ENCODE assay signal across 14 cellular contexts in genomic region chr19:1017906-1018305, GRCh38. TPM values are rescaled to one million over a fixed set of nuclear protein-coding genes. Genes with fewer than 3 reads are reported as not detected.
A peak's percentile ranks its signal among the peaks of the same experiment; 100 is the strongest.
DNase-seq lines count a peak whose midpoint lies in the region; ATAC-seq and TF ChIP-seq lines count a peak whose summit lies in the region.
"Had no signal": no experiment of that assay in that cellular context is flagged by ENCODE, and none has a peak within 500 bp of the region (broad histone marks: within the 10 kb centered on the region; RNA-seq: fewer than 3 reads in every experiment).

No MANE protein-coding gene starts in this region.

- no peak for ATAC-seq in stimulated activated memory B cell treated with anti-CD40 and anti-IgM and Interleukin-4, amounts not matched to agents 10 μg/mL and 1 μg/mL and 100 μg/mL, for 72 hours
- no peak for ATAC-seq in HG03280 (IDR thresholded peaks at IDR 0.05; ENCODE audit: unreplicated experiment)

- H3K36me3 ChIP-seq in Peyer's patch (peaks cover 0 to 28% (median 0%) of the 10 kb centered on the region in 3 donors), esophagus squamous epithelium (peaks cover 7 to 25% (median 14%) of the 10 kb centered on the region in 3 donors)

- H3K4me1 Mint-ChIP-seq in activated CD4-positive, alpha-beta T cell treated with anti-CD3 and anti-CD28 coated beads, Interleukin-2, amount 10 ng/mL, durations not matched to agents 24 days and 14 days, result peaks cover 24% of the 10 kb centered on the region
- H3K4me1 Mint-ChIP-seq in stimulated activated memory B cell treated with anti-CD40 and anti-IgM and Interleukin-4, amounts not matched to agents 10 μg/mL and 1 μg/mL and 100 μg/mL, for 72 hours, result peaks cover 65% of the 10 kb centered on the region

- WGBS in esophagus squamous epithelium, 2 donors, result 86 to 100% methylated on average over 1 to 6 of the region's 9 CpGs

- TF ChIP-seq CTCF in Peyer's patch (IDR thresholded peaks at IDR 0.05), result no peak
- no peak for TF ChIP-seq CTCF in esophagus squamous epithelium (IDR thresholded peaks at IDR 0.05)

- no peak for DNase-seq in activated CD4-positive, alpha-beta T cell treated with anti-CD3 and anti-CD28 coated beads, Interleukin-2, amount 10 ng/mL, durations not matched to agents 24 days and 14 days
- no peak for DNase-seq in activated CD4-positive, alpha-beta T cell treated with anti-CD3 and anti-CD28 coated beads for 48 hours
- DNase-seq in Peyer's patch, result no peak
- DNase-seq in esophagus squamous epithelium (lab: John Stamatoyannopoulos, UW), result no peak
- no peak for DNase-seq in stimulated activated CD4-positive, alpha-beta T cell treated with anti-CD3 and anti-CD28 coated beads, Interleukin-2, amount 100 ng/mL, for 48 hours
- no peak for DNase-seq in NCI-H510A treated with DMSO at 0.1 percent for 48 hours (lab: John Stamatoyannopoulos, UW)
- DNase-seq: activated CD8-positive, alpha-beta memory T cell treated with anti-CD3 and anti-CD28 coated beads, Interleukin-2, amount 50 U/mL, for 48 hours; NCI-H345; stimulated activated CD4-positive, alpha-beta T cell treated with anti-CD3 and anti-CD28 coated beads, Interleukin-1b, Interleukin-23, amount 100 ng/mL, for 48 hours; SW 1271; testis had no signal

- H3K4me3 ChIP-seq in Peyer's patch (peak overlapping the region in 3 of 4 donors; percentile 7 to 31 (median 10)), esophagus squamous epithelium (peak overlapping the region in 3 of 4 donors; percentile 12 to 51 (median 16))
- H3K4me3 ChIP-seq: testis had no signal

- no peaks in the 10 kb centered on the region for H3K9me3 Mint-ChIP-seq in activated CD4-positive, alpha-beta T cell treated with anti-CD3 and anti-CD28 coated beads, Interleukin-2, amount 10 ng/mL, durations not matched to agents 24 days and 14 days
- no peaks in the 10 kb centered on the region for H3K9me3 Mint-ChIP-seq in stimulated activated memory B cell treated with anti-CD40 and anti-IgM and Interleukin-4, amounts not matched to agents 10 μg/mL and 1 μg/mL and 100 μg/mL, for 72 hours

- H3K27me3 ChIP-seq in Peyer's patch, result no peaks in the 10 kb centered on the region
- H3K27me3 ChIP-seq in esophagus squamous epithelium, result no peaks in the 10 kb centered on the region
- H3K27me3 ChIP-seq: testis had no signal

- peaks cover 16 to 60% (median 45%) of the 10 kb centered on the region in 4 donors for H3K4me1 ChIP-seq in Peyer's patch
- H3K4me1 ChIP-seq in esophagus squamous epithelium, result peaks cover 56 to 82% (median 63%) of the 10 kb centered on the region in 3 donors

- peak overlapping the region; percentile 25 to 82 (median 65) for H3K27ac ChIP-seq in Peyer's patch
- peak overlapping the region; percentile 89 to 97 (median 94) for H3K27ac ChIP-seq in esophagus squamous epithelium
- H3K27ac ChIP-seq: testis had no signal

- intact Hi-C loops in activated CD4-positive, alpha-beta T cell treated with anti-CD3 and anti-CD28 coated beads, Interleukin-2, amount 10 ng/mL, durations not matched to agents 24 days and 14 days (cut with micrococcal nuclease), result no loop called here
- intact Hi-C loops in esophagus squamous epithelium (cut with DNase I), result no loop called here

- H3K36me3 Mint-ChIP-seq in activated CD4-positive, alpha-beta T cell treated with anti-CD3 and anti-CD28 coated beads, Interleukin-2, amount 10 ng/mL, durations not matched to agents 24 days and 14 days (ENCODE audit: low read depth), result peaks cover 10% of the 10 kb centered on the region
- peaks cover 7% of the 10 kb centered on the region for H3K36me3 Mint-ChIP-seq in stimulated activated memory B cell treated with anti-CD40 and anti-IgM and Interleukin-4, amounts not matched to agents 10 μg/mL and 1 μg/mL and 100 μg/mL, for 72 hours

- H3K27me3 Mint-ChIP-seq in activated CD4-positive, alpha-beta T cell treated with anti-CD3 and anti-CD28 coated beads, Interleukin-2, amount 10 ng/mL, durations not matched to agents 24 days and 14 days, result no peaks in the 10 kb centered on the region
- no peaks in the 10 kb centered on the region for H3K27me3 Mint-ChIP-seq in stimulated activated memory B cell treated with anti-CD40 and anti-IgM and Interleukin-4, amounts not matched to agents 10 μg/mL and 1 μg/mL and 100 μg/mL, for 72 hours

- peak overlapping the region; percentile 36 for H3K27ac Mint-ChIP-seq in activated CD4-positive, alpha-beta T cell treated with anti-CD3 and anti-CD28 coated beads, Interleukin-2, amount 10 ng/mL, durations not matched to agents 24 days and 14 days
- peak overlapping the region; percentile 94 for H3K27ac Mint-ChIP-seq in stimulated activated memory B cell treated with anti-CD40 and anti-IgM and Interleukin-4, amounts not matched to agents 10 μg/mL and 1 μg/mL and 100 μg/mL, for 72 hours

- H3K4me3 Mint-ChIP-seq in activated CD4-positive, alpha-beta T cell treated with anti-CD3 and anti-CD28 coated beads, Interleukin-2, amount 10 ng/mL, durations not matched to agents 24 days and 14 days, result no peak overlapping the region
- H3K4me3 Mint-ChIP-seq in stimulated activated memory B cell treated with anti-CD40 and anti-IgM and Interleukin-4, amounts not matched to agents 10 μg/mL and 1 μg/mL and 100 μg/mL, for 72 hours, result peak overlapping the region; percentile 91

- H3K9me3 ChIP-seq in Peyer's patch (no peaks in the 10 kb centered on the region), esophagus squamous epithelium (no peaks in the 10 kb centered on the region)
- H3K9me3 ChIP-seq: testis had no signal

- no peak for TF ChIP-seq POLR2A in Peyer's patch (IDR thresholded peaks at IDR 0.05)
- TF ChIP-seq POLR2A in esophagus squamous epithelium (IDR thresholded peaks at IDR 0.05), result no peak

RNA-seq across cellular contexts. Expression of gene TMEM259, which starts 3.0 kb away (rescaled TPM):
- total RNA-seq in activated CD4-positive, alpha-beta T cell treated with anti-CD3 and anti-CD28 coated beads, Interleukin-2, amount 10 ng/mL, durations not matched to agents 24 days and 14 days, result 154 and 156 TPM in 2 replicates
- total RNA-seq in Peyer's patch (100 to 1,000 TPM; 287 to 409 (median 366) TPM), esophagus squamous epithelium (100 to 1,000 TPM; 101 to 182 (median 146) TPM)

RNA-seq across cellular contexts. Expression of gene RNU6-2, which starts 3.4 kb away (rescaled TPM):
- not detected in 2 replicates for total RNA-seq in activated CD4-positive, alpha-beta T cell treated with anti-CD3 and anti-CD28 coated beads, Interleukin-2, amount 10 ng/mL, durations not matched to agents 24 days and 14 days
- total RNA-seq in Peyer's patch, result not detected
- total RNA-seq in esophagus squamous epithelium, result not detected
- total RNA-seq: dermis microvascular lymphatic vessel endothelial cell, testis had no signal

RNA-seq across cellular contexts. Expression of gene CNN2, which starts 8.5 kb away (rescaled TPM):
- total RNA-seq in activated CD4-positive, alpha-beta T cell treated with anti-CD3 and anti-CD28 coated beads, Interleukin-2, amount 10 ng/mL, durations not matched to agents 24 days and 14 days, result 112 TPM in 2 replicates
- total RNA-seq in Peyer's patch, result 10 to 100 TPM; 20.6 to 47.0 (median 22.6) TPM
- 100 to 1,000 TPM in 2 of 4 donors, 10 to 100 TPM in 2; 79.0 to 125 (median 105) TPM for total RNA-seq in esophagus squamous epithelium

RNA-seq across cellular contexts. Expression of gene GRIN3B, which starts 17.7 kb away (rescaled TPM):
- 0.07 TPM in 1 of 2 replicates, not detected in the other for total RNA-seq in activated CD4-positive, alpha-beta T cell treated with anti-CD3 and anti-CD28 coated beads, Interleukin-2, amount 10 ng/mL, durations not matched to agents 24 days and 14 days
- total RNA-seq in Peyer's patch (not detected), esophagus squamous epithelium (not detected)

RNA-seq across cellular contexts. Expression of gene ABCA7, which starts 22.0 kb away (rescaled TPM):
- 15.8 TPM in 2 replicates for total RNA-seq in activated CD4-positive, alpha-beta T cell treated with anti-CD3 and anti-CD28 coated beads, Interleukin-2, amount 10 ng/mL, durations not matched to agents 24 days and 14 days
- total RNA-seq in Peyer's patch (100 to 1,000 TPM in 1 of 4 donors, 10 to 100 TPM in 3; 30.1 to 162 (median 72.1) TPM), esophagus squamous epithelium (10 to 100 TPM; 12.6 to 24.4 (median 18.7) TPM)
